In the genomic region with DNA sequence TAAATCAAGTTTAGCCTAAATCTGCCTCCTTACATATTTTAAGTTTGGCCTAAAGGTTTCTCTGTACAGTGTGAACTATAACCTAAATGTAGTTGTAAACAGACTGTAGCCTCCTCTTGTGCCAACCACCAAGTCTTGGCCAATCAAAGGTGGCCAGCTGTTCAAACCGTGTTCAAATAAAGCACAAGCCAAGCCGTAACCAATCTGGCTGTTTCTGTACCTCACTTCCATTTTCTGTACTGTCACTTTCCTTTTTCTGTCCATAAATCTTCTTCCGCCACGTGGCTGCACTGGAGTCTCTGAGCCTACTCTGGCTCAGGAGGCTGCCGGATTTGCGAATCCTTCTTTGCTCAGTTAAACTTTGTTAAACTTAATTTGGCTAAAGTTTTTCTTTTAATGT, we compare ENCODE assay signal across 1 cellular context.
TF ChIP-seq lines count a peak whose summit lies in the region.

No MANE protein-coding gene starts in this region.

TF ChIP-seq in K562, 482 proteins besides CTCF, POLR2A, EP300 and RAD21:
- TF ChIP-seq, protein P1, sequence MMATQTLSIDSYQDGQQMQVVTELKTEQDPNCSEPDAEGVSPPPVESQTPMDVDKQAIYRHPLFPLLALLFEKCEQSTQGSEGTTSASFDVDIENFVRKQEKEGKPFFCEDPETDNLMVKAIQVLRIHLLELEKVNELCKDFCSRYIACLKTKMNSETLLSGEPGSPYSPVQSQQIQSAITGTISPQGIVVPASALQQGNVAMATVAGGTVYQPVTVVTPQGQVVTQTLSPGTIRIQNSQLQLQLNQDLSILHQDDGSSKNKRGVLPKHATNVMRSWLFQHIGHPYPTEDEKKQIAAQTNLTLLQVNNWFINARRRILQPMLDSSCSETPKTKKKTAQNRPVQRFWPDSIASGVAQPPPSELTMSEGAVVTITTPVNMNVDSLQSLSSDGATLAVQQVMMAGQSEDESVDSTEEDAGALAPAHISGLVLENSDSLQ (IDR thresholded peaks at IDR 0.05) = peak; percentile 91
- no peak for TF ChIP-seq DNMT1 (IDR thresholded peaks at IDR 0.05)
- TF ChIP-seq RAD51 (IDR thresholded peaks at IDR 0.05; ENCODE audit: borderline replicate concordance, low read depth) = 0 out of 2 replicates have a peak, but pooled peaks have one; percentile 19
- TF ChIP-seq, protein P2, sequence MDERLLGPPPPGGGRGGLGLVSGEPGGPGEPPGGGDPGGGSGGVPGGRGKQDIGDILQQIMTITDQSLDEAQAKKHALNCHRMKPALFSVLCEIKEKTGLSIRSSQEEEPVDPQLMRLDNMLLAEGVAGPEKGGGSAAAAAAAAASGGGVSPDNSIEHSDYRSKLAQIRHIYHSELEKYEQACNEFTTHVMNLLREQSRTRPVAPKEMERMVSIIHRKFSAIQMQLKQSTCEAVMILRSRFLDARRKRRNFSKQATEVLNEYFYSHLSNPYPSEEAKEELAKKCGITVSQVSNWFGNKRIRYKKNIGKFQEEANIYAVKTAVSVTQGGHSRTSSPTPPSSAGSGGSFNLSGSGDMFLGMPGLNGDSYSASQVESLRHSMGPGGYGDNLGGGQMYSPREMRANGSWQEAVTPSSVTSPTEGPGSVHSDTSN (CRISPR knock-in tag; IDR thresholded peaks at IDR 0.05; ENCODE audit: low read depth) = no peak
- TF ChIP-seq, protein P2 (tag; conservative IDR thresholded peaks at IDR 0.05; ENCODE audit: low read depth) = peak; percentile 91
- TF ChIP-seq TBL1XR1 (IDR thresholded peaks at IDR 0.05; ENCODE audit: low read length in 2 of 2) = no peak
- TF ChIP-seq FOXM1 (IDR thresholded peaks at IDR 0.05; ENCODE audit: low read depth) = peak; percentile 27; the same call in 1 of the 2 replicates
- TF ChIP-seq FOXM1 (CRISPR knock-in tag; IDR thresholded peaks at IDR 0.05; ENCODE audit: low read depth) = no peak
- no peak for TF ChIP-seq MYBL2 (IDR thresholded peaks at IDR 0.05; ENCODE audit: low read depth)
- TF ChIP-seq MYBL2 (CRISPR knock-in tag; IDR thresholded peaks at IDR 0.05; ENCODE audit: borderline replicate concordance) = no peak
- TF ChIP-seq, protein P3, sequence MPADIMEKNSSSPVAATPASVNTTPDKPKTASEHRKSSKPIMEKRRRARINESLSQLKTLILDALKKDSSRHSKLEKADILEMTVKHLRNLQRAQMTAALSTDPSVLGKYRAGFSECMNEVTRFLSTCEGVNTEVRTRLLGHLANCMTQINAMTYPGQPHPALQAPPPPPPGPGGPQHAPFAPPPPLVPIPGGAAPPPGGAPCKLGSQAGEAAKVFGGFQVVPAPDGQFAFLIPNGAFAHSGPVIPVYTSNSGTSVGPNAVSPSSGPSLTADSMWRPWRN (IDR thresholded peaks at IDR 0.05; ENCODE audit: low read depth) = no peak
- TF ChIP-seq MEIS2 (IDR thresholded peaks at IDR 0.05; ENCODE audit: partially characterized antibody) = peak; percentile 92
- TF ChIP-seq L3MBTL2 (IDR thresholded peaks at IDR 0.05) = peak; percentile 33; the same call in 1 of the 2 replicates
- TF ChIP-seq, protein P4, sequence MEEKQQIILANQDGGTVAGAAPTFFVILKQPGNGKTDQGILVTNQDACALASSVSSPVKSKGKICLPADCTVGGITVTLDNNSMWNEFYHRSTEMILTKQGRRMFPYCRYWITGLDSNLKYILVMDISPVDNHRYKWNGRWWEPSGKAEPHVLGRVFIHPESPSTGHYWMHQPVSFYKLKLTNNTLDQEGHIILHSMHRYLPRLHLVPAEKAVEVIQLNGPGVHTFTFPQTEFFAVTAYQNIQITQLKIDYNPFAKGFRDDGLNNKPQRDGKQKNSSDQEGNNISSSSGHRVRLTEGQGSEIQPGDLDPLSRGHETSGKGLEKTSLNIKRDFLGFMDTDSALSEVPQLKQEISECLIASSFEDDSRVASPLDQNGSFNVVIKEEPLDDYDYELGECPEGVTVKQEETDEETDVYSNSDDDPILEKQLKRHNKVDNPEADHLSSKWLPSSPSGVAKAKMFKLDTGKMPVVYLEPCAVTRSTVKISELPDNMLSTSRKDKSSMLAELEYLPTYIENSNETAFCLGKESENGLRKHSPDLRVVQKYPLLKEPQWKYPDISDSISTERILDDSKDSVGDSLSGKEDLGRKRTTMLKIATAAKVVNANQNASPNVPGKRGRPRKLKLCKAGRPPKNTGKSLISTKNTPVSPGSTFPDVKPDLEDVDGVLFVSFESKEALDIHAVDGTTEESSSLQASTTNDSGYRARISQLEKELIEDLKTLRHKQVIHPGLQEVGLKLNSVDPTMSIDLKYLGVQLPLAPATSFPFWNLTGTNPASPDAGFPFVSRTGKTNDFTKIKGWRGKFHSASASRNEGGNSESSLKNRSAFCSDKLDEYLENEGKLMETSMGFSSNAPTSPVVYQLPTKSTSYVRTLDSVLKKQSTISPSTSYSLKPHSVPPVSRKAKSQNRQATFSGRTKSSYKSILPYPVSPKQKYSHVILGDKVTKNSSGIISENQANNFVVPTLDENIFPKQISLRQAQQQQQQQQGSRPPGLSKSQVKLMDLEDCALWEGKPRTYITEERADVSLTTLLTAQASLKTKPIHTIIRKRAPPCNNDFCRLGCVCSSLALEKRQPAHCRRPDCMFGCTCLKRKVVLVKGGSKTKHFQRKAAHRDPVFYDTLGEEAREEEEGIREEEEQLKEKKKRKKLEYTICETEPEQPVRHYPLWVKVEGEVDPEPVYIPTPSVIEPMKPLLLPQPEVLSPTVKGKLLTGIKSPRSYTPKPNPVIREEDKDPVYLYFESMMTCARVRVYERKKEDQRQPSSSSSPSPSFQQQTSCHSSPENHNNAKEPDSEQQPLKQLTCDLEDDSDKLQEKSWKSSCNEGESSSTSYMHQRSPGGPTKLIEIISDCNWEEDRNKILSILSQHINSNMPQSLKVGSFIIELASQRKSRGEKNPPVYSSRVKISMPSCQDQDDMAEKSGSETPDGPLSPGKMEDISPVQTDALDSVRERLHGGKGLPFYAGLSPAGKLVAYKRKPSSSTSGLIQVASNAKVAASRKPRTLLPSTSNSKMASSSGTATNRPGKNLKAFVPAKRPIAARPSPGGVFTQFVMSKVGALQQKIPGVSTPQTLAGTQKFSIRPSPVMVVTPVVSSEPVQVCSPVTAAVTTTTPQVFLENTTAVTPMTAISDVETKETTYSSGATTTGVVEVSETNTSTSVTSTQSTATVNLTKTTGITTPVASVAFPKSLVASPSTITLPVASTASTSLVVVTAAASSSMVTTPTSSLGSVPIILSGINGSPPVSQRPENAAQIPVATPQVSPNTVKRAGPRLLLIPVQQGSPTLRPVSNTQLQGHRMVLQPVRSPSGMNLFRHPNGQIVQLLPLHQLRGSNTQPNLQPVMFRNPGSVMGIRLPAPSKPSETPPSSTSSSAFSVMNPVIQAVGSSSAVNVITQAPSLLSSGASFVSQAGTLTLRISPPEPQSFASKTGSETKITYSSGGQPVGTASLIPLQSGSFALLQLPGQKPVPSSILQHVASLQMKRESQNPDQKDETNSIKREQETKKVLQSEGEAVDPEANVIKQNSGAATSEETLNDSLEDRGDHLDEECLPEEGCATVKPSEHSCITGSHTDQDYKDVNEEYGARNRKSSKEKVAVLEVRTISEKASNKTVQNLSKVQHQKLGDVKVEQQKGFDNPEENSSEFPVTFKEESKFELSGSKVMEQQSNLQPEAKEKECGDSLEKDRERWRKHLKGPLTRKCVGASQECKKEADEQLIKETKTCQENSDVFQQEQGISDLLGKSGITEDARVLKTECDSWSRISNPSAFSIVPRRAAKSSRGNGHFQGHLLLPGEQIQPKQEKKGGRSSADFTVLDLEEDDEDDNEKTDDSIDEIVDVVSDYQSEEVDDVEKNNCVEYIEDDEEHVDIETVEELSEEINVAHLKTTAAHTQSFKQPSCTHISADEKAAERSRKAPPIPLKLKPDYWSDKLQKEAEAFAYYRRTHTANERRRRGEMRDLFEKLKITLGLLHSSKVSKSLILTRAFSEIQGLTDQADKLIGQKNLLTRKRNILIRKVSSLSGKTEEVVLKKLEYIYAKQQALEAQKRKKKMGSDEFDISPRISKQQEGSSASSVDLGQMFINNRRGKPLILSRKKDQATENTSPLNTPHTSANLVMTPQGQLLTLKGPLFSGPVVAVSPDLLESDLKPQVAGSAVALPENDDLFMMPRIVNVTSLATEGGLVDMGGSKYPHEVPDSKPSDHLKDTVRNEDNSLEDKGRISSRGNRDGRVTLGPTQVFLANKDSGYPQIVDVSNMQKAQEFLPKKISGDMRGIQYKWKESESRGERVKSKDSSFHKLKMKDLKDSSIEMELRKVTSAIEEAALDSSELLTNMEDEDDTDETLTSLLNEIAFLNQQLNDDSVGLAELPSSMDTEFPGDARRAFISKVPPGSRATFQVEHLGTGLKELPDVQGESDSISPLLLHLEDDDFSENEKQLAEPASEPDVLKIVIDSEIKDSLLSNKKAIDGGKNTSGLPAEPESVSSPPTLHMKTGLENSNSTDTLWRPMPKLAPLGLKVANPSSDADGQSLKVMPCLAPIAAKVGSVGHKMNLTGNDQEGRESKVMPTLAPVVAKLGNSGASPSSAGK (IDR thresholded peaks at IDR 0.05) = 0 out of 2 replicates have a peak, but pooled peaks have one; percentile 15
- TF ChIP-seq, protein P5, sequence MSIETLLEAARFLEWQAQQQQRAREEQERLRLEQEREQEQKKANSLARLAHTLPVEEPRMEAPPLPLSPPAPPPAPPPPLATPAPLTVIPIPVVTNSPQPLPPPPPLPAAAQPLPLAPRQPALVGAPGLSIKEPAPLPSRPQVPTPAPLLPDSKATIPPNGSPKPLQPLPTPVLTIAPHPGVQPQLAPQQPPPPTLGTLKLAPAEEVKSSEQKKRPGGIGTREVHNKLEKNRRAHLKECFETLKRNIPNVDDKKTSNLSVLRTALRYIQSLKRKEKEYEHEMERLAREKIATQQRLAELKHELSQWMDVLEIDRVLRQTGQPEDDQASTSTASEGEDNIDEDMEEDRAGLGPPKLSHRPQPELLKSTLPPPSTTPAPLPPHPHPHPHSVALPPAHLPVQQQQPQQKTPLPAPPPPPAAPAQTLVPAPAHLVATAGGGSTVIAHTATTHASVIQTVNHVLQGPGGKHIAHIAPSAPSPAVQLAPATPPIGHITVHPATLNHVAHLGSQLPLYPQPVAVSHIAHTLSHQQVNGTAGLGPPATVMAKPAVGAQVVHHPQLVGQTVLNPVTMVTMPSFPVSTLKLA (conservative IDR thresholded peaks at IDR 0.05) = 0 out of 4 replicates have a peak, but pooled peaks of 1 of the 2 experiments have one; percentile 38
- no peak for TF ChIP-seq PTRF (tag; IDR thresholded peaks at IDR 0.05)
- TF ChIP-seq, protein P6, sequence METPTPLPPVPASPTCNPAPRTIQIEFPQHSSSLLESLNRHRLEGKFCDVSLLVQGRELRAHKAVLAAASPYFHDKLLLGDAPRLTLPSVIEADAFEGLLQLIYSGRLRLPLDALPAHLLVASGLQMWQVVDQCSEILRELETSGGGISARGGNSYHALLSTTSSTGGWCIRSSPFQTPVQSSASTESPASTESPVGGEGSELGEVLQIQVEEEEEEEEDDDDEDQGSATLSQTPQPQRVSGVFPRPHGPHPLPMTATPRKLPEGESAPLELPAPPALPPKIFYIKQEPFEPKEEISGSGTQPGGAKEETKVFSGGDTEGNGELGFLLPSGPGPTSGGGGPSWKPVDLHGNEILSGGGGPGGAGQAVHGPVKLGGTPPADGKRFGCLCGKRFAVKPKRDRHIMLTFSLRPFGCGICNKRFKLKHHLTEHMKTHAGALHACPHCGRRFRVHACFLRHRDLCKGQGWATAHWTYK (CRISPR knock-in tag; IDR thresholded peaks at IDR 0.05) = no peak
- TF ChIP-seq, protein P7, sequence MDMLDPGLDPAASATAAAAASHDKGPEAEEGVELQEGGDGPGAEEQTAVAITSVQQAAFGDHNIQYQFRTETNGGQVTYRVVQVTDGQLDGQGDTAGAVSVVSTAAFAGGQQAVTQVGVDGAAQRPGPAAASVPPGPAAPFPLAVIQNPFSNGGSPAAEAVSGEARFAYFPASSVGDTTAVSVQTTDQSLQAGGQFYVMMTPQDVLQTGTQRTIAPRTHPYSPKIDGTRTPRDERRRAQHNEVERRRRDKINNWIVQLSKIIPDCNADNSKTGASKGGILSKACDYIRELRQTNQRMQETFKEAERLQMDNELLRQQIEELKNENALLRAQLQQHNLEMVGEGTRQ (CRISPR knock-in tag; IDR thresholded peaks at IDR 0.05) = 0 out of 2 replicates have a peak, but pooled peaks have one; percentile 9
